ENCODE assay signal across 13 cellular contexts in genomic region chr2:216149741-216150140, GRCh38. TPM values are rescaled to one million over a fixed set of nuclear protein-coding genes. Genes with fewer than 3 reads are reported as not detected.
DNase-seq lines count a peak whose midpoint lies in the region; ATAC-seq and TF ChIP-seq lines count a peak whose summit lies in the region.
"Had no signal": no experiment of that assay in that cellular context is flagged by ENCODE, and none has a peak within 500 bp of the region (broad histone marks: within the 10 kb centered on the region; RNA-seq: fewer than 3 reads in every experiment).

No MANE protein-coding gene starts in this region.

- no peak overlapping the region for H3K4me3 Mint-ChIP-seq in effector memory CD8-positive, alpha-beta T cell
- no peak overlapping the region for H3K4me3 Mint-ChIP-seq in stimulated activated naive B cell treated with anti-CD40 and anti-IgM and Interleukin-4, amounts not matched to agents 10 μg/mL and 1 μg/mL and 100 μg/mL, for 72 hours
- H3K4me3 Mint-ChIP-seq: activated CD4-positive, alpha-beta T cell treated with anti-CD3 and anti-CD28 coated beads, Interleukin-2, amount 10 ng/mL, durations not matched to agents 7 days and 5 days; T-helper 2 cell treated with Interferon-gamma antibody and Interleukin-4, amounts not matched to agents 5 μg/mL and 100 μg/mL, for 36 hours had no signal

- no peaks in the 10 kb centered on the region for H3K27me3 Mint-ChIP-seq in effector memory CD8-positive, alpha-beta T cell
- H3K27me3 Mint-ChIP-seq in stimulated activated naive B cell treated with anti-CD40 and anti-IgM and Interleukin-4, amounts not matched to agents 10 μg/mL and 1 μg/mL and 100 μg/mL, for 72 hours: no peaks in the 10 kb centered on the region
- H3K27me3 Mint-ChIP-seq: activated CD4-positive, alpha-beta T cell treated with anti-CD3 and anti-CD28 coated beads, Interleukin-2, amount 10 ng/mL, durations not matched to agents 7 days and 5 days had no signal

- peaks cover 97% of the 10 kb centered on the region for H3K36me3 ChIP-seq in RWPE2 (ENCODE audit: low read depth)

- peaks cover 9 to 27% of the 10 kb centered on the region in 2 donors for H3K4me1 Mint-ChIP-seq in effector memory CD8-positive, alpha-beta T cell (ENCODE audit: low read depth in 2 of 2)
- peaks cover 0 to 11% of the 10 kb centered on the region in 2 donors for H3K4me1 Mint-ChIP-seq in stimulated activated naive B cell treated with anti-CD40 and anti-IgM and Interleukin-4, amounts not matched to agents 10 μg/mL and 1 μg/mL and 100 μg/mL, for 72 hours

- H3K27ac Mint-ChIP-seq in activated naive CD4-positive, alpha-beta T cell treated with anti-CD3 and anti-CD28 coated beads, Interleukin-2, amount 50 U/mL, for 72 hours: peak overlapping the region; percentile 68 to 83
- peak overlapping the region; percentile 44 to 59 for H3K27ac Mint-ChIP-seq in effector memory CD8-positive, alpha-beta T cell
- peak overlapping the region; percentile 11 for H3K27ac Mint-ChIP-seq in stimulated activated naive B cell treated with anti-CD40 and anti-IgM and Interleukin-4, amounts not matched to agents 10 μg/mL and 1 μg/mL and 100 μg/mL, for 72 hours
- H3K27ac Mint-ChIP-seq: activated CD4-positive, alpha-beta T cell treated with anti-CD3 and anti-CD28 coated beads, Interleukin-2, amount 10 ng/mL, durations not matched to agents 7 days and 5 days; T-helper 2 cell treated with Interferon-gamma antibody and Interleukin-4, amounts not matched to agents 5 μg/mL and 100 μg/mL, for 36 hours had no signal

- no peak for TF ChIP-seq CTCF in RWPE2 (IDR thresholded peaks at IDR 0.05; ENCODE audit: poor library complexity, severe bottlenecking)

- no peak for DNase-seq in activated naive CD4-positive, alpha-beta T cell treated with anti-CD3 and anti-CD28 coated beads, Interleukin-2, amount 50 U/mL, for 72 hours (ENCODE audit: low spot score in 2 of 2)
- DNase-seq in activated naive CD4-positive, alpha-beta T cell treated with Interleukin-2 at 50 U/mL for 16 hours: no peak
- DNase-seq in RWPE2 (ENCODE audit: low spot score) (no peak), MV-4-11 (lab: John Stamatoyannopoulos, UW) (no peak)
- DNase-seq in effector memory CD8-positive, alpha-beta T cell: no peak
- DNase-seq in stimulated activated naive B cell treated with anti-CD40 and anti-IgM and Interleukin-4, amounts not matched to agents 10 μg/mL and 1 μg/mL and 100 μg/mL, for 72 hours: no peak
- DNase-seq in stimulated activated CD4-positive, alpha-beta T cell treated with anti-CD3 and anti-CD28 coated beads, Interleukin-12 subunit alpha, Interleukin-12 subunit beta, amount 100 ng/mL, for 4 hours: no peak
- DNase-seq: activated CD4-positive, alpha-beta T cell treated with anti-CD3 and anti-CD28 coated beads, Interleukin-2, amount 10 ng/mL, durations not matched to agents 7 days and 5 days; KBM-7; upper lobe of right lung had no signal

- H3K27ac ChIP-seq in RWPE2 (ENCODE audit: poor library complexity, severe bottlenecking): peak overlapping the region; percentile 34
- H3K27ac ChIP-seq: skin epidermis, upper lobe of right lung had no signal

- H3K36me3 Mint-ChIP-seq in activated naive CD4-positive, alpha-beta T cell treated with anti-CD3 and anti-CD28 coated beads, Interleukin-2, amount 50 U/mL, for 72 hours: peaks cover 26 to 37% of the 10 kb centered on the region in 2 donors
- peaks cover 66% of the 10 kb centered on the region for H3K36me3 Mint-ChIP-seq in effector memory CD8-positive, alpha-beta T cell (ENCODE audit: insufficient read depth)
- peaks cover 40 to 57% of the 10 kb centered on the region in 2 donors for H3K36me3 Mint-ChIP-seq in stimulated activated naive B cell treated with anti-CD40 and anti-IgM and Interleukin-4, amounts not matched to agents 10 μg/mL and 1 μg/mL and 100 μg/mL, for 72 hours

- peaks cover 18% of the 10 kb centered on the region for H3K4me1 ChIP-seq in RWPE2 (ENCODE audit: insufficient read depth, poor library complexity, severe bottlenecking)
- H3K4me1 ChIP-seq: upper lobe of right lung had no signal

- H3K4me3 ChIP-seq in RWPE2 (ENCODE audit: severe bottlenecking): no peak overlapping the region
- H3K4me3 ChIP-seq: skin epidermis, upper lobe of right lung had no signal

- no peaks in the 10 kb centered on the region for H3K9me3 ChIP-seq in RWPE2 (ENCODE audit: severe bottlenecking)
- H3K9me3 ChIP-seq: upper lobe of right lung had no signal

- H3K27me3 ChIP-seq in RWPE2 (ENCODE audit: insufficient read depth, poor library complexity, severe bottlenecking): no peaks in the 10 kb centered on the region
- H3K27me3 ChIP-seq: upper lobe of right lung had no signal

- no peaks in the 10 kb centered on the region for H3K9me3 Mint-ChIP-seq in activated naive CD4-positive, alpha-beta T cell treated with anti-CD3 and anti-CD28 coated beads, Interleukin-2, amount 50 U/mL, for 72 hours
- H3K9me3 Mint-ChIP-seq in effector memory CD8-positive, alpha-beta T cell: no peaks in the 10 kb centered on the region
- H3K9me3 Mint-ChIP-seq in stimulated activated naive B cell treated with anti-CD40 and anti-IgM and Interleukin-4, amounts not matched to agents 10 μg/mL and 1 μg/mL and 100 μg/mL, for 72 hours: no peaks in the 10 kb centered on the region
- H3K9me3 Mint-ChIP-seq: activated CD4-positive, alpha-beta T cell treated with anti-CD3 and anti-CD28 coated beads, Interleukin-2, amount 10 ng/mL, durations not matched to agents 7 days and 5 days; T-helper 2 cell treated with Interferon-gamma antibody and Interleukin-4, amounts not matched to agents 5 μg/mL and 100 μg/mL, for 36 hours had no signal

- no peak for ATAC-seq in activated naive CD4-positive, alpha-beta T cell treated with anti-CD3 and anti-CD28 coated beads, Interleukin-2, amount 50 U/mL, for 72 hours
- ATAC-seq in RWPE2 (ENCODE audit: low read depth) (peak; percentile 83), GM19452 (IDR thresholded peaks at IDR 0.05; ENCODE audit: unreplicated experiment) (no peak)
- ATAC-seq in effector memory CD8-positive, alpha-beta T cell (replicated peaks): no peak
- ATAC-seq in stimulated activated naive B cell treated with anti-CD40 and anti-IgM and Interleukin-4, amounts not matched to agents 10 μg/mL and 1 μg/mL and 100 μg/mL, for 72 hours (replicated peaks): no peak
- ATAC-seq: upper lobe of right lung had no signal

RNA-seq across cellular contexts. Expression of gene XRCC5, which starts 40.6 kb away (rescaled TPM):
- total RNA-seq in activated naive CD4-positive, alpha-beta T cell treated with anti-CD3 and anti-CD28 coated beads, Interleukin-2, amount 50 U/mL, for 72 hours: 100 to 1,000 TPM; 487 to 501 TPM

Comparison
In these comparisons a context has a peak if more than half of its experiments do, and no peak if none do; other contexts are left out.
1. H3K27ac Mint-ChIP-seq: peak in every context shown above with its lines; median percentile 76 in activated naive CD4-positive, alpha-beta T cell treated with anti-CD3 and anti-CD28 coated beads, Interleukin-2, amount 50 U/mL, for 72 hours; 52 in effector memory CD8-positive, alpha-beta T cell; 11 in stimulated activated naive B cell treated with anti-CD40 and anti-IgM and Interleukin-4, amounts not matched to agents 10 μg/mL and 1 μg/mL and 100 μg/mL, for 72 hours.